17 cellular contexts compared by ENCODE assay signal in the genomic region with DNA sequence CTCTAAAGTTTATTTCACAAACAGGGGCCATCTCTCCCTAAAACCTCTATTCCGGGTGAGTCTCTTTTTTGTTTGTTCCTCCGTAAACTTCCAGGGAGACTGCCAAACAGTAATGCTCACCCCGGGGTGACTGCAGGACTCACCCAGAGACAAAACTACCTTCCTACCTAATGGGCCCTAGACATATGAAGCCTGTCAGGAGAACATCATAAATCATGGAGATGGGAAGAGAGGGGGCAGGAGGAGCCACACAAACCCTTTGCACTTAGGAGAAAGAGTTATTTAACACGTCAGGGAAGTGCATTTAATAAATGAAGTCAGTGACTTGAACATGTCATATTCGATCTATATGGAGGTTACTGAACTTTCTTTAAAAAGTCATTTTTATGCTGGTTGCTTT.
"Had no signal": no experiment of that assay in that cellular context is flagged by ENCODE, and none has a peak within 500 bp of the region (broad histone marks: within the 10 kb centered on the region; RNA-seq: fewer than 3 reads in every experiment).

No MANE protein-coding gene starts in this region.

- H3K27ac Mint-ChIP-seq: activated T-helper 17 cell treated with anti-CD3 and anti-CD28 coated beads, Interleukin-2, amount 50 U/mL, for 72 hours; effector memory CD8-positive, alpha-beta T cell had no signal

- H3K27me3 Mint-ChIP-seq: activated T-helper 17 cell treated with anti-CD3 and anti-CD28 coated beads, Interleukin-2, amount 50 U/mL, for 72 hours; effector memory CD8-positive, alpha-beta T cell; stimulated activated naive CD8-positive, alpha-beta T cell treated with anti-CD3 and anti-CD28 coated beads, Interleukin-15, amount 100 ng/mL, for 72 hours had no signal

- ATAC-seq: activated T-helper 17 cell treated with anti-CD3 and anti-CD28 coated beads, Interleukin-2, amount 50 U/mL, for 72 hours; effector memory CD8-positive, alpha-beta T cell; right cardiac atrium; stimulated activated naive CD8-positive, alpha-beta T cell treated with anti-CD3 and anti-CD28 coated beads, Interleukin-15, amount 100 ng/mL, for 72 hours had no signal

- H3K4me3 Mint-ChIP-seq: activated T-helper 17 cell treated with anti-CD3 and anti-CD28 coated beads, Interleukin-2, amount 50 U/mL, for 72 hours; effector memory CD8-positive, alpha-beta T cell; naive B cell; stimulated activated naive CD8-positive, alpha-beta T cell treated with anti-CD3 and anti-CD28 coated beads, Interleukin-15, amount 100 ng/mL, for 72 hours had no signal

- H3K36me3 ChIP-seq: spleen had no signal

- H3K9me3 ChIP-seq: testis had no signal

- DNase-seq: activated CD4-positive, CD25-positive, alpha-beta regulatory T cell treated with anti-CD3 and anti-CD28 coated beads, Interleukin-2, amount 50 U/mL, for 72 hours; activated naive CD4-positive, alpha-beta T cell treated with Interleukin-2 at 50 U/mL for 16 hours; aorta; cerebellar nuclear complex; effector memory CD8-positive, alpha-beta T cell; foreskin melanocyte; head of caudate nucleus; naive B cell; nucleus accumbens; posterior cingulate gyrus; right cardiac atrium; spleen; stimulated activated naive CD8-positive, alpha-beta T cell treated with anti-CD3 and anti-CD28 coated beads, Interleukin-15, amount 100 ng/mL, for 72 hours; T-helper 9 cell; testis had no signal

- H3K9me3 Mint-ChIP-seq: activated T-helper 17 cell treated with anti-CD3 and anti-CD28 coated beads, Interleukin-2, amount 50 U/mL, for 72 hours; effector memory CD8-positive, alpha-beta T cell had no signal

- H3K4me3 ChIP-seq: lung, spleen, testis had no signal

- H3K27me3 ChIP-seq: spleen, testis had no signal
